Comparison of ENCODE assay signal across 14 cellular contexts in the genomic region with DNA sequence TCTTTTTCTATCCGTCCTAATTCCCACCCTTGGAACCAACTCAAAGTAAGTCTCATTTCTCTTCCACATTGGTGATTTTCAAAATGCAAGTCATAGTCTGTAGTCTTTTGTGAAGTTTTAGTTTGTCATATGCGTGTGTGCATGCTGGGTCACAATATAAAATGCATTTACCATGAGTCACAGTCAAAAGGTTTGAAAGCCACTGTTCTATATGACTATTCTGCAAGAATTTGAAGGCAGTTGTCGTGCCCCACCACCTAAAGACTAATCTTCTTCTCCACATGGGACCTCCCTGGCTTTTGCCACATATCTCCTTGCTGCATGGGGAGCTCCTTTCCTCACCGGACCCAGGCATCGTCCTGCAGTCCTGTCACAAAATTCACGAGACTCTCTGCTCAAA. TPM values are rescaled to one million over a fixed set of nuclear protein-coding genes. Genes with fewer than 3 reads are reported as not detected.
DNase-seq lines count a peak whose midpoint lies in the region; ATAC-seq, FAIRE-seq and TF ChIP-seq lines count a peak whose summit lies in the region.
"Had no signal": no experiment of that assay in that cellular context is flagged by ENCODE, and none has a peak within 500 bp of the region (broad histone marks: within the 10 kb centered on the region; RNA-seq: fewer than 3 reads in every experiment).

No MANE protein-coding gene starts in this region.

- H3K27ac ChIP-seq in A549: peak overlapping the region; percentile 18 to 51; a peak in 5 of 6 replicates
- H3K27ac ChIP-seq in RWPE2 (ENCODE audit: poor library complexity, severe bottlenecking): peak overlapping the region; percentile 70
- no peak overlapping the region for H3K27ac ChIP-seq in thyroid gland
- H3K27ac ChIP-seq: C4-2B, SK-N-MC had no signal

- TF ChIP-seq EP300 in A549 (IDR thresholded peaks at IDR 0.05): no peak

- BruUV-seq in Calu3 (replicated peaks; lab: Mats Ljungman, UMichigan): no TSS peak

- no peak overlapping the region for H3K4me3 Mint-ChIP-seq in Calu3 (ENCODE audit: low read depth, unreplicated experiment)

- TF ChIP-seq POLR2A in A549 (IDR thresholded peaks at IDR 0.05; ENCODE audit: low read length) (no peak), thyroid gland (IDR thresholded peaks at IDR 0.05) (no peak)

- no peak for ATAC-seq in A549
- ATAC-seq in RWPE2 (ENCODE audit: low read depth): no peak
- ATAC-seq in GM18861 (IDR thresholded peaks at IDR 0.05; ENCODE audit: unreplicated experiment): no peak
- ATAC-seq: stimulated activated naive CD8-positive, alpha-beta T cell treated with anti-CD3 and anti-CD28 coated beads, Interleukin-15, amount 100 ng/mL, for 72 hours had no signal

- DNase-seq in A549 (ENCODE audit: low read depth in 1 of 2, low spot score in 1 of 2) (no peak), Calu3 (no peak), RWPE2 (ENCODE audit: low spot score) (no peak), epithelial cell of esophagus (ENCODE audit: low read depth) (peak; percentile 67), ureter (ENCODE audit: low spot score) (no peak), C1 segment of cervical spinal cord (lab: John Stamatoyannopoulos, UW) (no peak), thyroid gland (no peak)
- DNase-seq: activated CD4-positive, alpha-beta T cell treated with anti-CD3 and anti-CD28 coated beads, Interleukin-2, amount 50 U/mL, for 48 hours; dermis blood vessel endothelial cell; NCI-H1694; stimulated activated naive CD8-positive, alpha-beta T cell treated with anti-CD3 and anti-CD28 coated beads, Interleukin-15, amount 100 ng/mL, for 72 hours had no signal

- no peak for TF ChIP-seq CTCF in A549 (IDR thresholded peaks at IDR 0.05)
- TF ChIP-seq CTCF in Calu3 (IDR thresholded peaks at IDR 0.05; ENCODE audit: unreplicated experiment): no peak
- no peak for TF ChIP-seq CTCF in RWPE2 (IDR thresholded peaks at IDR 0.05; ENCODE audit: poor library complexity, severe bottlenecking)
- TF ChIP-seq CTCF in epithelial cell of esophagus (IDR thresholded peaks at IDR 0.05; ENCODE audit: insufficient read depth, low read depth, low read length, missing control alignments): no peak
- TF ChIP-seq CTCF in thyroid gland (IDR thresholded peaks at IDR 0.05): no peak

- no peaks in the 10 kb centered on the region for H3K27me3 Mint-ChIP-seq in Calu3 (ENCODE audit: unreplicated experiment)
- H3K27me3 Mint-ChIP-seq: stimulated activated naive CD8-positive, alpha-beta T cell treated with anti-CD3 and anti-CD28 coated beads, Interleukin-15, amount 100 ng/mL, for 72 hours had no signal

- no peak for FAIRE-seq in A549 (lab: Jason Lieb, UNC)

- TF ChIP-seq RAD21 in A549 (conservative IDR thresholded peaks at IDR 0.05 in 1 of 2, IDR thresholded peaks at IDR 0.05 in 1 of 2): no peak

- intact Hi-C loops in Calu3 (cut with micrococcal nuclease; ENCODE audit: unreplicated experiment) (loop anchor here (10.0 kb wide), 2 partner anchors 93 to 223 kb away; a partner anchor contains a TSS), thyroid gland (cut with DNase I) (loop anchor here (10.0 kb wide), 1 partner anchor 223 kb away; no protein-coding TSS in a partner anchor)

- H3K9me3 ChIP-seq in A549 (peaks cover 8% of the 10 kb centered on the region; the same call in 1 of the 3 replicates), RWPE2 (ENCODE audit: severe bottlenecking) (peaks cover 5% of the 10 kb centered on the region), thyroid gland (no peaks in the 10 kb centered on the region)

- H3K36me3 ChIP-seq in RWPE2 (ENCODE audit: low read depth) (peaks cover 14% of the 10 kb centered on the region), thyroid gland (no peaks in the 10 kb centered on the region)

- H3K4me2 ChIP-seq in A549: peak overlapping the region; percentile 96

- H3K4me3 ChIP-seq in A549 (0 out of 3 replicates have a peak overlapping the region, but pooled peaks have one; percentile 73), RWPE2 (ENCODE audit: severe bottlenecking) (no peak overlapping the region), epithelial cell of esophagus (ENCODE audit: low read length) (no peak overlapping the region), thyroid gland (replicated peaks in 1 of 3) (no peak overlapping the region)
- H3K4me3 ChIP-seq: SK-N-MC had no signal

- CTCF ChIA-PET in A549 (lab: Yijun Ruan, JAX) (interaction anchor here (0.8 to 9.5 kb wide), 3 partner anchors 19 to 418 kb away, joined by 3 to 86 read pairs (median 4); no protein-coding TSS in a partner anchor), Calu3 (lab: Charles Lee) (interaction anchor here (1.1 kb wide), 1 partner anchor 53 kb away, joined by 3 read pairs; no protein-coding TSS in a partner anchor)

- H3K4me1 ChIP-seq in A549: peaks cover 55% of the 10 kb centered on the region
- peaks cover 40% of the 10 kb centered on the region for H3K4me1 ChIP-seq in RWPE2 (ENCODE audit: insufficient read depth, poor library complexity, severe bottlenecking)
- peaks cover 15 to 21% of the 10 kb centered on the region in 2 donors for H3K4me1 ChIP-seq in thyroid gland

- H3K27me3 ChIP-seq in RWPE2 (ENCODE audit: insufficient read depth, poor library complexity, severe bottlenecking) (no peaks in the 10 kb centered on the region), thyroid gland (no peaks in the 10 kb centered on the region)

- no peaks in the 10 kb centered on the region for H3K9me3 Mint-ChIP-seq in Calu3 (ENCODE audit: low read depth, unreplicated experiment)
- H3K9me3 Mint-ChIP-seq: stimulated activated naive CD8-positive, alpha-beta T cell treated with anti-CD3 and anti-CD28 coated beads, Interleukin-15, amount 100 ng/mL, for 72 hours had no signal

- POLR2A ChIA-PET in A549 (lab: Yijun Ruan, JAX): interaction anchor here (1.8 kb wide), 1 partner anchor 18 kb away, joined by 4 read pairs; no protein-coding TSS in a partner anchor

- 39% methylated on average over 6 of the region's 6 CpGs for WGBS in A549 (ENCODE audit: missing lambda C conversion rate)
- WGBS in thyroid gland, 2 donors: 93 to 94% methylated on average over 6 of the region's 6 CpGs

- peak overlapping the region; percentile 42 for H3K27ac Mint-ChIP-seq in Calu3 (ENCODE audit: unreplicated experiment)

- H3K4me1 Mint-ChIP-seq in Calu3 (ENCODE audit: low read depth, unreplicated experiment): peaks cover 26% of the 10 kb centered on the region

- peaks cover 38% of the 10 kb centered on the region for H3K36me3 Mint-ChIP-seq in Calu3 (ENCODE audit: insufficient read depth, unreplicated experiment)

TF ChIP-seq in A549, 52 proteins besides CTCF, POLR2A, EP300 and RAD21 (continues in another document):
- no peak for TF ChIP-seq RCOR1 (IDR thresholded peaks at IDR 0.05; ENCODE audit: low read depth, low read length)
- TF ChIP-seq, protein P1, sequence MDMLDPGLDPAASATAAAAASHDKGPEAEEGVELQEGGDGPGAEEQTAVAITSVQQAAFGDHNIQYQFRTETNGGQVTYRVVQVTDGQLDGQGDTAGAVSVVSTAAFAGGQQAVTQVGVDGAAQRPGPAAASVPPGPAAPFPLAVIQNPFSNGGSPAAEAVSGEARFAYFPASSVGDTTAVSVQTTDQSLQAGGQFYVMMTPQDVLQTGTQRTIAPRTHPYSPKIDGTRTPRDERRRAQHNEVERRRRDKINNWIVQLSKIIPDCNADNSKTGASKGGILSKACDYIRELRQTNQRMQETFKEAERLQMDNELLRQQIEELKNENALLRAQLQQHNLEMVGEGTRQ (IDR thresholded peaks at IDR 0.05): no peak
- TF ChIP-seq, protein P2, sequence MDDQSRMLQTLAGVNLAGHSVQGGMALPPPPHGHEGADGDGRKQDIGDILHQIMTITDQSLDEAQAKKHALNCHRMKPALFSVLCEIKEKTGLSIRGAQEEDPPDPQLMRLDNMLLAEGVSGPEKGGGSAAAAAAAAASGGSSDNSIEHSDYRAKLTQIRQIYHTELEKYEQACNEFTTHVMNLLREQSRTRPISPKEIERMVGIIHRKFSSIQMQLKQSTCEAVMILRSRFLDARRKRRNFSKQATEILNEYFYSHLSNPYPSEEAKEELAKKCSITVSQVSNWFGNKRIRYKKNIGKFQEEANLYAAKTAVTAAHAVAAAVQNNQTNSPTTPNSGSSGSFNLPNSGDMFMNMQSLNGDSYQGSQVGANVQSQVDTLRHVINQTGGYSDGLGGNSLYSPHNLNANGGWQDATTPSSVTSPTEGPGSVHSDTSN (IDR thresholded peaks at IDR 0.05): no peak
- TF ChIP-seq, protein P3, sequence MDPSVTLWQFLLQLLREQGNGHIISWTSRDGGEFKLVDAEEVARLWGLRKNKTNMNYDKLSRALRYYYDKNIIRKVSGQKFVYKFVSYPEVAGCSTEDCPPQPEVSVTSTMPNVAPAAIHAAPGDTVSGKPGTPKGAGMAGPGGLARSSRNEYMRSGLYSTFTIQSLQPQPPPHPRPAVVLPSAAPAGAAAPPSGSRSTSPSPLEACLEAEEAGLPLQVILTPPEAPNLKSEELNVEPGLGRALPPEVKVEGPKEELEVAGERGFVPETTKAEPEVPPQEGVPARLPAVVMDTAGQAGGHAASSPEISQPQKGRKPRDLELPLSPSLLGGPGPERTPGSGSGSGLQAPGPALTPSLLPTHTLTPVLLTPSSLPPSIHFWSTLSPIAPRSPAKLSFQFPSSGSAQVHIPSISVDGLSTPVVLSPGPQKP (IDR thresholded peaks at IDR 0.05; ENCODE audit: low read depth, low read length): no peak
- no peak for TF ChIP-seq MAZ (IDR thresholded peaks at IDR 0.05; ENCODE audit: borderline replicate concordance, low read depth, low read length)
- peak; percentile 43; the same call in 1 of the 2 replicates for TF ChIP-seq NFE2L2 (conservative IDR thresholded peaks at IDR 0.05; ENCODE audit: low read length)
- no peak for TF ChIP-seq HOXB5 (CRISPR knock-in tag; IDR thresholded peaks at IDR 0.05)
- no peak for TF ChIP-seq RNF2 (IDR thresholded peaks at IDR 0.05; ENCODE audit: borderline replicate concordance, low read depth)
- TF ChIP-seq HEYL (CRISPR knock-in tag; IDR thresholded peaks at IDR 0.05): no peak
- TF ChIP-seq NPAS2 (CRISPR knock-in tag; IDR thresholded peaks at IDR 0.05; ENCODE audit: borderline replicate concordance): no peak
- TF ChIP-seq KDM5A (IDR thresholded peaks at IDR 0.05): no peak

RNA-seq across cellular contexts. Expression of a gene that starts 1.6 kb away (rescaled TPM):
- polyA plus RNA-seq in A549 (2011; rRNA removed): 9.5 and 9.7 TPM in 2 replicates
- polyA plus RNA-seq in A549 (2012; cell fraction: cytosol; rRNA removed): 4.2 and 5.0 TPM in 2 replicates
- polyA plus RNA-seq in A549 (2012; cell fraction: nucleus; rRNA removed): 3.8 and 5.1 TPM in 2 replicates
- polyA plus RNA-seq in A549 (2017; fragmentation: RNase III; extraction: RNeasy Plus Mini Kit Qiagen cat#74134 plus additional on column Dnase treatment): 4.2 to 4.9 TPM (median 4.4 TPM) in 3 replicates
- polyA minus RNA-seq in A549 (2011; rRNA and poly(A)+ RNA removed): 6.7 and 7.3 TPM in 2 replicates
- total RNA-seq in Calu3 (2022): 9.1 and 10.4 TPM in 2 replicates
- 23.8 TPM for total RNA-seq in ureter
- 1 to 10 TPM; 5.2 to 8.9 (median 7.0) TPM for total RNA-seq in thyroid gland

RNA-seq across cellular contexts. Expression of a gene that starts 3.6 kb away (rescaled TPM):
- polyA plus RNA-seq in A549 (2011; rRNA removed): 10.4 and 14.7 TPM in 2 replicates
- 4.0 and 5.6 TPM in 2 replicates for polyA plus RNA-seq in A549 (2012; cell fraction: cytosol; rRNA removed)
- 4.1 and 4.3 TPM in 2 replicates for polyA plus RNA-seq in A549 (2012; cell fraction: nucleus; rRNA removed)
- polyA plus RNA-seq in A549 (2017; fragmentation: RNase III; extraction: RNeasy Plus Mini Kit Qiagen cat#74134 plus additional on column Dnase treatment): 4.5 to 5.2 TPM (median 5.1 TPM) in 3 replicates
- polyA minus RNA-seq in A549 (2011; rRNA and poly(A)+ RNA removed): 18.6 and 20.4 TPM in 2 replicates
- total RNA-seq in Calu3 (2022): 28.8 and 30.8 TPM in 2 replicates
- total RNA-seq in ureter: 35.5 TPM
- total RNA-seq in thyroid gland: 100 to 1,000 TPM in 3 of 4 donors, 10 to 100 TPM in 1; 71.2 to 145 (median 121) TPM

Comparison
In these comparisons a context has a peak if more than half of its experiments do, and no peak if none do; other contexts are left out.
1. H3K27ac ChIP-seq: peak in A549 (2 of 2) and RWPE2 (single experiment); none in thyroid gland (0 of 3).